8 cellular contexts compared by ENCODE assay signal in genomic region chr20:35307666-35308653, GRCh38.
DNase-seq lines count a peak whose midpoint lies in the region; ATAC-seq and TF ChIP-seq lines count a peak whose summit lies in the region.

No MANE protein-coding gene starts in this region.

- H3K9me3 ChIP-seq in RWPE2 (ENCODE audit: severe bottlenecking), result no peaks in the 10 kb centered on the region

- no peaks in the 10 kb centered on the region for H3K27me3 ChIP-seq in RWPE2 (ENCODE audit: insufficient read depth, poor library complexity, severe bottlenecking)

- TF ChIP-seq CTCF in RWPE2 (IDR thresholded peaks at IDR 0.05; ENCODE audit: poor library complexity, severe bottlenecking) (no peak), retinal pigment epithelial cell (conservative IDR thresholded peaks at IDR 0.05; ENCODE audit: low read depth, low read length) (no peak)

- POLR2A ChIA-PET in HEK293T (lab: Yijun Ruan, JAX), result interaction anchor here (1.3 to 1.6 kb wide), 3 partner anchors 10 to 147 kb away, joined by 4 to 8 read pairs (median 4); partner anchors contain the start of gene EIF6

- ATAC-seq in RWPE2 (ENCODE audit: low read depth) (peak; percentile 39), HG03442 (IDR thresholded peaks at IDR 0.05; ENCODE audit: unreplicated experiment) (no peak), HG03095 (IDR thresholded peaks at IDR 0.05; ENCODE audit: unreplicated experiment) (no peak)

- H3K4me3 ChIP-seq in RWPE2 (ENCODE audit: severe bottlenecking) (no peak overlapping the region), retinal pigment epithelial cell (ENCODE audit: low read length) (no peak overlapping the region)

- peak overlapping the region; percentile 99 for H3K27ac ChIP-seq in RWPE2 (ENCODE audit: poor library complexity, severe bottlenecking)

- DNase-seq in GM03348 (ENCODE audit: low spot score) (peak; percentile 78), RWPE2 (ENCODE audit: low spot score) (peak; percentile 100), fibroblast of peridontal ligament (ENCODE audit: extremely low read depth) (peak; percentile 88), retinal pigment epithelial cell (ENCODE audit: low read depth) (peak; percentile 59), NCI-H510A (lab: John Stamatoyannopoulos, UW) (no peak), HEK293T (ENCODE audit: extremely low spot score) (no peak)

- H3K36me3 ChIP-seq in RWPE2 (ENCODE audit: low read depth), result peaks cover 56% of the 10 kb centered on the region

- CTCF ChIA-PET in HEK293T (lab: Yijun Ruan, JAX), result interaction anchor here (0.6 to 4.8 kb wide), 7 partner anchors 10 to 685 kb away, joined by 4 to 36 read pairs (median 8); partner anchors contain the start of gene GDF5

- H3K4me1 ChIP-seq in RWPE2 (ENCODE audit: insufficient read depth, poor library complexity, severe bottlenecking), result peaks cover 89% of the 10 kb centered on the region

TF ChIP-seq in HEK293T, 16 proteins besides CTCF, POLR2A, EP300 and RAD21:
- no peak for TF ChIP-seq PKNOX1 (IDR thresholded peaks at IDR 0.05)
- TF ChIP-seq CTBP1 (IDR thresholded peaks at IDR 0.05; ENCODE audit: borderline replicate concordance), result no peak
- TF ChIP-seq SUZ12 (IDR thresholded peaks at IDR 0.05), result no peak
- TF ChIP-seq ZNF384 (IDR thresholded peaks at IDR 0.05), result no peak
- TF ChIP-seq FOXK2 (IDR thresholded peaks at IDR 0.05), result no peak
- TF ChIP-seq FOXM1 (IDR thresholded peaks at IDR 0.05; ENCODE audit: borderline replicate concordance), result no peak
- TF ChIP-seq LEF1 (IDR thresholded peaks at IDR 0.05; ENCODE audit: borderline replicate concordance), result no peak
- TF ChIP-seq ARNT (IDR thresholded peaks at IDR 0.05), result no peak
- no peak for TF ChIP-seq SP1 (IDR thresholded peaks at IDR 0.05)
- no peak for TF ChIP-seq BHLHE40 (IDR thresholded peaks at IDR 0.05; ENCODE audit: borderline replicate concordance)
- no peak for TF ChIP-seq FOXA1 (IDR thresholded peaks at IDR 0.05)
- TF ChIP-seq HDGF (IDR thresholded peaks at IDR 0.05; ENCODE audit: borderline replicate concordance), result no peak
- TF ChIP-seq ELF4 (IDR thresholded peaks at IDR 0.05), result no peak
- TF ChIP-seq L3MBTL2 (conservative IDR thresholded peaks at IDR 0.05), result no peak
- TF ChIP-seq TARDBP (IDR thresholded peaks at IDR 0.05), result no peak
- TF ChIP-seq NFRKB (IDR thresholded peaks at IDR 0.05), result no peak

Comparison
In these comparisons a context has a peak if more than half of its experiments do, and no peak if none do; other contexts are left out.
1. DNase-seq: peak in GM03348 (single experiment), RWPE2 (single experiment), fibroblast of peridontal ligament (single experiment) and retinal pigment epithelial cell (single experiment); none in NCI-H510A (single experiment) and HEK293T (single experiment).